Comparison of ENCODE assay signal across 11 cellular contexts in genomic region chr22:24247011-24247507, GRCh38. TPM values are rescaled to one million over a fixed set of nuclear protein-coding genes. Genes with fewer than 3 reads are reported as not detected.
DNase-seq lines count a peak whose midpoint lies in the region; ATAC-seq, FAIRE-seq and TF ChIP-seq lines count a peak whose summit lies in the region.
"Had no signal": no experiment of that assay in that cellular context is flagged by ENCODE, and none has a peak within 500 bp of the region (broad histone marks: within the 10 kb centered on the region; RNA-seq: fewer than 3 reads in every experiment).

No MANE protein-coding gene starts in this region.

- TF ChIP-seq CTCF in HCT116 (IDR thresholded peaks at IDR 0.05 in 2 of 3, conservative IDR thresholded peaks at IDR 0.05 in 1 of 3; ENCODE audit: borderline replicate concordance in 1 of 3, insufficient read depth in 1 of 3, low read depth in 2 of 3, low read length in 2 of 3) (no peak), GM20000 (IDR thresholded peaks at IDR 0.05; ENCODE audit: extremely low read depth, missing control alignments) (no peak)

- no peaks in the 10 kb centered on the region for H3K9me2 ChIP-seq in HCT116 (ENCODE audit: insufficient read depth)

- peak overlapping the region; percentile 3; the same call in 1 of the 2 replicates for H3K9ac ChIP-seq in HCT116 (ENCODE audit: low read length)

- RAD21 ChIA-PET in HCT116 (lab: Charles Lee; ENCODE audit: low non-redundant PET in 1 of 2, low total read pairs in 2 of 2, uncharacterized antibody in 2 of 2, unreplicated experiment in 2 of 2) = interaction anchor here (0.6 to 1.8 kb wide), 7 partner anchors 16 to 57 kb away, joined by 3 to 42 read pairs (median 4); no protein-coding TSS in a partner anchor

- H3K27me3 ChIP-seq in HCT116 (ENCODE audit: insufficient read depth, low read length) (no peaks in the 10 kb centered on the region), right cardiac atrium (ENCODE audit: control insufficient read depth, insufficient read depth) (no peaks in the 10 kb centered on the region), small intestine (ENCODE audit: control insufficient read depth in 2 of 2, insufficient read depth in 2 of 2, low read length in 2 of 2) (no peaks in the 10 kb centered on the region)

- no TSS peak for BruUV-seq in HCT116 (replicated peaks; lab: Mats Ljungman, UMichigan)

- DNase-seq in HCT116 (ENCODE audit: low read depth, low spot score) = no peak
- peak; percentile 22 for DNase-seq in amniotic epithelial cell (ENCODE audit: low read depth)
- DNase-seq in right cardiac atrium = no peak
- no peak for DNase-seq in small intestine
- DNase-seq in ACHN = no peak
- no peak for DNase-seq in GM20000 (ENCODE audit: low spot score)
- no peak for DNase-seq in AG08395 (ENCODE audit: low spot score)
- no peak for DNase-seq in DMS79 treated with DMSO at 0.1 percent for 48 hours (lab: John Stamatoyannopoulos, UW)
- DNase-seq: NCI-H524 treated with DMSO at 0.1 percent for 48 hours had no signal

- no peak for TF ChIP-seq RAD21 in HCT116 (IDR thresholded peaks at IDR 0.05; ENCODE audit: low read depth)

- no peak overlapping the region for H2AFZ ChIP-seq in HCT116 (ENCODE audit: low read depth, low read length, poor library complexity, severe bottlenecking)

- no peak for TF ChIP-seq POLR2A in HCT116 (IDR thresholded peaks at IDR 0.05; ENCODE audit: borderline replicate concordance, extremely low read depth, insufficient read depth, insufficient read length)

- H3K9me3 ChIP-seq in HCT116 (ENCODE audit: control insufficient read depth in 1 of 2, insufficient read depth in 1 of 2, low read depth in 1 of 2, low read length in 2 of 2) = no peaks in the 10 kb centered on the region
- H3K9me3 ChIP-seq in right cardiac atrium (ENCODE audit: control insufficient read depth, low read length) = no peaks in the 10 kb centered on the region
- no peaks in the 10 kb centered on the region for H3K9me3 ChIP-seq in small intestine (ENCODE audit: control insufficient read depth, low read depth)

- H3K4me1 ChIP-seq in HCT116 (ENCODE audit: control insufficient read depth in 1 of 2, insufficient read depth in 2 of 2, low read length in 2 of 2) (peaks cover 24 to 35% of the 10 kb centered on the region in 2 experiments), right cardiac atrium (ENCODE audit: control insufficient read depth, insufficient read depth, low read length) (peaks cover 5% of the 10 kb centered on the region), small intestine (ENCODE audit: control insufficient read depth in 2 of 2, insufficient read depth in 1 of 2, low read depth in 1 of 2, low read length in 1 of 2) (no peaks in the 10 kb centered on the region)

- 44% methylated on average over 6 of the region's 6 CpGs for WGBS in right cardiac atrium
- WGBS in small intestine, 3 donors = 68 to 74% (median 72%) methylated on average over 6 of the region's 6 CpGs

- CTCF ChIA-PET in HCT116 (lab: Charles Lee) = interaction anchor here (0.6 to 3.5 kb wide), 10 partner anchors 16 to 262 kb away, joined by 3 to 95 read pairs (median 4); no protein-coding TSS in a partner anchor

- no peaks in the 10 kb centered on the region for H4K20me1 ChIP-seq in HCT116 (ENCODE audit: insufficient read depth)

- no peak overlapping the region for H3K4me3 ChIP-seq in HCT116 (replicated peaks in 1 of 2; ENCODE audit: low read depth in 1 of 2, low read length in 2 of 2)
- H3K4me3 ChIP-seq in right cardiac atrium (ENCODE audit: low read length) = no peak overlapping the region
- H3K4me3 ChIP-seq in small intestine (ENCODE audit: low read depth in 1 of 2, low read length in 2 of 2) = no peak overlapping the region

- H3K79me2 ChIP-seq in HCT116 (ENCODE audit: insufficient read depth, low read length) = no peaks in the 10 kb centered on the region

- POLR2A ChIA-PET in HCT116 (lab: Charles Lee) = interaction anchor here (0.9 to 1.1 kb wide), 2 partner anchors 45 to 57 kb away, joined by 4 to 5 read pairs; no protein-coding TSS in a partner anchor

- peak overlapping the region; percentile 24; the same call in 1 of the 2 replicates for H3K4me2 ChIP-seq in HCT116 (ENCODE audit: low read length)

- in situ Hi-C loops in ACHN (cut with HindIII; ENCODE audit: low pct_ligation_motif_present, low pct_unique_long_range_greater_than_20kb, low sequenced_read_pairs) = no loop called here

- intact Hi-C loops in HCT116 (cut with micrococcal nuclease) (loop anchor here (1.0 kb wide), 1 partner anchor 57 kb away; no protein-coding TSS in a partner anchor), right cardiac atrium (cut with DNase I) (loop anchor here (2.0 to 5.0 kb wide), 3 partner anchors 55 to 60 kb away; no protein-coding TSS in a partner anchor)

- peak; percentile 38 for ATAC-seq in HCT116
- peak; percentile 15 to 43 for ATAC-seq in right cardiac atrium

- H3K36me3 ChIP-seq in HCT116 (ENCODE audit: control insufficient read depth in 1 of 2, insufficient read depth in 2 of 2, low read length in 2 of 2) = no peaks in the 10 kb centered on the region
- H3K36me3 ChIP-seq in small intestine (ENCODE audit: control insufficient read depth in 2 of 2, insufficient read depth in 2 of 2, low read length in 2 of 2) = no peaks in the 10 kb centered on the region

- FAIRE-seq in small intestine (lab: Jason Lieb, UNC) = no peak

- peak overlapping the region; percentile 55 for H3K27ac ChIP-seq in HCT116 (ENCODE audit: low read depth, low read length)
- H3K27ac ChIP-seq in right cardiac atrium (ENCODE audit: low read length) = peak overlapping the region; percentile 86
- peak overlapping the region; percentile 21 to 78 for H3K27ac ChIP-seq in small intestine (ENCODE audit: low read depth in 1 of 2, low read length in 1 of 2)

TF ChIP-seq in HCT116, 20 proteins besides CTCF, POLR2A, EP300 and RAD21 (continues in another document):
- TF ChIP-seq ELF1 (IDR thresholded peaks at IDR 0.05; ENCODE audit: borderline replicate concordance, low read depth) = no peak
- no peak for TF ChIP-seq YY1 (IDR thresholded peaks at IDR 0.05; ENCODE audit: extremely low read depth, insufficient replicate concordance, low read depth, low read length)
- no peak for TF ChIP-seq JUND (IDR thresholded peaks at IDR 0.05)
- TF ChIP-seq ATF3 (IDR thresholded peaks at IDR 0.05) = no peak
- no peak for TF ChIP-seq EZH2phosphoT487 (IDR thresholded peaks at IDR 0.05; ENCODE audit: borderline replicate concordance)
- TF ChIP-seq POLR2AphosphoS5 (IDR thresholded peaks at IDR 0.05; ENCODE audit: low read depth, low read length) = no peak
- no peak for TF ChIP-seq REST (IDR thresholded peaks at IDR 0.05; ENCODE audit: low read depth)
- TF ChIP-seq FOSL1 (IDR thresholded peaks at IDR 0.05; ENCODE audit: low read depth) = no peak
- TF ChIP-seq SP1 (IDR thresholded peaks at IDR 0.05; ENCODE audit: low read depth) = no peak
- TF ChIP-seq TCF7L2 (IDR thresholded peaks at IDR 0.05; ENCODE audit: borderline replicate concordance, extremely low read depth, insufficient read depth, insufficient read length) = no peak
- no peak for TF ChIP-seq EZH2 (IDR thresholded peaks at IDR 0.05)
- TF ChIP-seq SIN3A (IDR thresholded peaks at IDR 0.05; ENCODE audit: low read depth) = no peak
- TF ChIP-seq ZFX (IDR thresholded peaks at IDR 0.05) = no peak
- TF ChIP-seq ZNF274 (IDR thresholded peaks at IDR 0.05; ENCODE audit: low read depth, low read length) = no peak

RNA-seq across cellular contexts. Expression of gene GGT5, which starts 2.2 kb away (rescaled TPM):
- 0.57 TPM for total RNA-seq in HCT116 (2021; ENCODE audit: unreplicated experiment)
- 0.14 and 0.42 TPM in 2 replicates for polyA plus RNA-seq in HCT116 (2012)
- 10 to 100 TPM; 30.2 to 61.0 (median 45.1) TPM for total RNA-seq in right cardiac atrium
- 46.3 TPM for polyA plus RNA-seq in right cardiac atrium
- polyA plus RNA-seq in small intestine = 10 to 100 TPM in 2 of 3 donors, under 1 TPM in 1; 0.67 to 31.2 (median 10.8) TPM
- total RNA-seq: activated naive CD4-positive, alpha-beta T cell treated with anti-CD3 and anti-CD28 coated beads for 36 hours; HT1080 had no signal

RNA-seq across cellular contexts. Expression of gene SPECC1L, which starts 23.6 kb away (rescaled TPM):
- 40.8 TPM for total RNA-seq in HCT116 (2021; ENCODE audit: unreplicated experiment)
- polyA plus RNA-seq in HCT116 (2012) = 9.6 and 11.5 TPM in 2 replicates
- 10 to 100 TPM; 66.1 to 76.1 (median 71.7) TPM for total RNA-seq in right cardiac atrium
- polyA plus RNA-seq in right cardiac atrium = 16.9 TPM
- polyA plus RNA-seq in small intestine = 10 to 100 TPM in 1 of 3 donors, 1 to 10 TPM in 2; 6.0 to 12.5 (median 7.3) TPM

Comparison
In these comparisons a context has a peak if more than half of its experiments do, and no peak if none do; other contexts are left out.
1. RNA of gene GGT5, which starts 2.2 kb away (total RNA-seq): 30.2 to 61.0 TPM in right cardiac atrium; 0.57 TPM in HCT116 (single experiment); every median in the first group is over 10 times any median in the second.
2. Peak in every context shown above with its lines, with median percentiles within 50 percentile points of each other: H3K27ac ChIP-seq.